8 cellular contexts compared by ENCODE assay signal in the genomic region with DNA sequence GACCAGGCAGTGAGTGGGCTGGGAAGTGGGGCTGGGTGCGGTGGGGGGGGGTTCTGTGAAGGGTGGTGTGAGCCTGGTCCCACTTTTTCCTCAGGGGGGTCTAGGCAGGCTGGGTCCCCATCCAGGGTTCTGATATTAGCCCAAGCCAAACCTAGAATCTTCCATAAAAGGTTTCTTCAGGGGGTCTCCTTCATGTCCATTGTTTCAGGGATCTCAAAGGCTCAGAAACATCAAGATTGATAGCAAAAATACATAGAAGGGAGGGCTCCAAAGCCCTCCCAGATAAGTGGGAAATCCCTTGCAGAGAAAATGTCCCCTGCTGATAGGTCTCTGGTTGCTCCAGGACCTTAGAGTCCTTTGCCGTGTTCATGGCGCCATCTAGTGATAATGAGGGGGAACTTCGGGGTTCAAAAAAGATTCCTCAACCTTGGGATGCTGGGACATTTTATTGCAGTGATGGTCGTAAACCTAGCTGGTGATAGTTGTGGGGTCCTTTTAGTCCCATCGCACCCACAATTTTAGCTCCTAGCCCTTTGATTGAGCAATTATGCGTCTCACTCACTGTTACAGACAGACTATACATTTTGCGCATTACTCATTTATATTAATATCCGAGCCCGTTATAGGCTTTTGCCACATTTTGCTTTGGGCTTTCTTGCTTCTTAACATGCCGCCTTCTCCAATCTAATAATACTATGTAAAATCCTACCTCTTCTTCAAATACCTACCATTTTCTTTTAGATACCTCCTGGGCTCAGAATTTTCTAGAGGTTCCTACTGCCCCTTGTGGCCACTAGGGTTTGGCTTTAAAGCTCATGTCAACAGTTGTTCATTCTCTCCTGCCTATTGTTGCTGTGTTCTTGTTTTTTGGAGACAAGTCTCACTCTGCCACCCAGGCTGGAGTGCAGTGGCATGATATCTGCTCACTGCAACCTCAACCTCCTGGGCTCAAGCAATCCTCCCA. TPM values are rescaled to one million over a fixed set of nuclear protein-coding genes. Genes with fewer than 3 reads are reported as not detected.
DNase-seq lines count a peak whose midpoint lies in the region; ATAC-seq and TF ChIP-seq lines count a peak whose summit lies in the region.

No MANE protein-coding gene starts in this region.

- TF ChIP-seq CTCF in activated B cell treated with CpG ODN at 0.5 μM for 24 hours (IDR thresholded peaks at IDR 0.05) (no peak), epithelial cell of esophagus (IDR thresholded peaks at IDR 0.05; ENCODE audit: insufficient read depth, low read depth, low read length, missing control alignments) (peak; percentile 93), upper lobe of right lung (IDR thresholded peaks at IDR 0.05) (peak; percentile 68)

- no peaks in the 10 kb centered on the region for H3K36me3 Mint-ChIP-seq in activated B cell treated with CpG ODN at 0.5 μM for 24 hours (ENCODE audit: low read depth)

- no peaks in the 10 kb centered on the region for H3K4me1 ChIP-seq in upper lobe of right lung

- H3K27me3 Mint-ChIP-seq in activated B cell treated with CpG ODN at 0.5 μM for 24 hours = peaks cover 6% of the 10 kb centered on the region

- H3K4me3 ChIP-seq in H7 (ENCODE audit: insufficient read depth, low read depth, low read length) (no peak overlapping the region), epithelial cell of esophagus (ENCODE audit: low read length) (no peak overlapping the region), upper lobe of right lung (no peak overlapping the region)

- H3K9me3 Mint-ChIP-seq in activated B cell treated with CpG ODN at 0.5 μM for 24 hours = peaks cover 2% of the 10 kb centered on the region

- H3K27ac Mint-ChIP-seq in activated B cell treated with CpG ODN at 0.5 μM for 24 hours = no peak overlapping the region

- DNase-seq in CD1c-positive myeloid dendritic cell (ENCODE audit: extremely low spot score) (peak; percentile 79), H7 (peak; percentile 88), NCI-H345 (lab: John Stamatoyannopoulos, UW) (peak; percentile 74), activated B cell treated with CpG ODN at 0.5 μM for 24 hours (no peak), epithelial cell of esophagus (ENCODE audit: low read depth) (peak; percentile 76), myocyte (ENCODE audit: low read depth) (peak; percentile 87), upper lobe of right lung (no peak)

- intact Hi-C loops in activated B cell treated with CpG ODN at 0.5 μM for 24 hours (cut with micrococcal nuclease) (loop anchor here (1.0 kb wide), 9 partner anchors 103 to 361 kb away; no protein-coding TSS in a partner anchor), upper lobe of right lung (cut with DNase I) (loop anchor here (10.0 kb wide), 1 partner anchor 147 kb away; no protein-coding TSS in a partner anchor)

- H3K27ac ChIP-seq in upper lobe of right lung = no peak overlapping the region

- H3K4me3 Mint-ChIP-seq in activated B cell treated with CpG ODN at 0.5 μM for 24 hours = no peak overlapping the region

- H3K27me3 ChIP-seq in H7 (ENCODE audit: control insufficient read depth, insufficient read depth, low read length) (no peaks in the 10 kb centered on the region), upper lobe of right lung (peaks cover 3% of the 10 kb centered on the region)

- H3K36me3 ChIP-seq in H7 (replicated peaks; ENCODE audit: control insufficient read depth, insufficient read depth, low read length) = peaks cover 30% of the 10 kb centered on the region
- H3K36me3 ChIP-seq in upper lobe of right lung = no peaks in the 10 kb centered on the region

- H3K4me1 Mint-ChIP-seq in activated B cell treated with CpG ODN at 0.5 μM for 24 hours = peaks cover 6% of the 10 kb centered on the region

- POLR2A ChIA-PET in activated B cell treated with CpG ODN at 0.5 μM for 24 hours (lab: Charles Lee) = interaction anchor here (0.6 to 1.0 kb wide), 3 partner anchors 87 to 162 kb away, joined by 3 to 7 read pairs (median 4); partner anchors contain the start of gene SNF8

- H3K9me3 ChIP-seq in upper lobe of right lung = no peaks in the 10 kb centered on the region

- CTCF ChIA-PET in activated B cell treated with CpG ODN at 0.5 μM for 24 hours (lab: Charles Lee) = interaction anchor here (0.6 to 1.7 kb wide), 20 partner anchors 8 to 361 kb away, joined by 3 to 14 read pairs (median 4); partner anchors contain the start of genes ATP5MC1 and TTLL6

- ATAC-seq in activated B cell treated with CpG ODN at 0.5 μM for 24 hours (ENCODE audit: low read depth) (peak; percentile 80), upper lobe of right lung (peak; percentile 88), HG03378 (IDR thresholded peaks at IDR 0.05; ENCODE audit: unreplicated experiment) (no peak)

RNA-seq across cellular contexts. Expression of gene IGF2BP1, which starts 35.1 kb away (rescaled TPM):
- total RNA-seq in H7 (2014; rRNA removed; shearing (Covaris generic)) = 105 and 124 TPM in 2 replicates
- total RNA-seq in activated B cell treated with CpG ODN at 0.5 μM for 24 hours = 0.10 and 0.40 TPM in 2 replicates
- total RNA-seq in myocyte = 6.7 and 9.3 TPM in 2 replicates
- 10.8 TPM for polyA plus RNA-seq in myocyte (2012)
- not detected for total RNA-seq in upper lobe of right lung

Comparison
In these comparisons a context has a peak if more than half of its experiments do, and no peak if none do; other contexts are left out.
1. DNase-seq: peak in CD1c-positive myeloid dendritic cell (single experiment), H7 (single experiment), NCI-H345 (single experiment), epithelial cell of esophagus (single experiment) and myocyte (single experiment); none in activated B cell treated with CpG ODN at 0.5 μM for 24 hours (single experiment) and upper lobe of right lung (single experiment).
2. RNA of gene IGF2BP1, which starts 35.1 kb away (total RNA-seq): 105 to 124 TPM in H7; 6.7 to 9.3 TPM in myocyte, 0.10 to 0.40 TPM in activated B cell treated with CpG ODN at 0.5 μM for 24 hours and not detected in upper lobe of right lung (single experiment); every median in the first group is over 10 times any median in the second.